Comparison of ENCODE assay signal across 8 cellular contexts in genomic region chr7:17371656-17372524, GRCh38.
DNase-seq lines count a peak whose midpoint lies in the region; ATAC-seq and TF ChIP-seq lines count a peak whose summit lies in the region.
"Had no signal": no experiment of that assay in that cellular context is flagged by ENCODE, and none has a peak within 500 bp of the region (broad histone marks: within the 10 kb centered on the region; RNA-seq: fewer than 3 reads in every experiment).

No MANE protein-coding gene starts in this region.

- H3K9me3 ChIP-seq in WERI-Rb-1 (ENCODE audit: severe bottlenecking) (no peaks in the 10 kb centered on the region), suprapubic skin (no peaks in the 10 kb centered on the region)

- TF ChIP-seq CTCF in WERI-Rb-1 (IDR thresholded peaks at IDR 0.05; ENCODE audit: low read depth, low read length) (no peak), suprapubic skin (IDR thresholded peaks at IDR 0.05) (no peak)

- ATAC-seq in HG02678 (IDR thresholded peaks at IDR 0.05; ENCODE audit: unreplicated experiment), result no peak

- DNase-seq in HPDE6-E6E7 (ENCODE audit: extremely low spot score) (peak; percentile 67), WERI-Rb-1 (peak; percentile 55), glomerular endothelial cell (ENCODE audit: extremely low read depth, low read depth, low spot score) (peak; percentile 84), suprapubic skin (ENCODE audit: low spot score in 2 of 2) (no peak), NCI-H2081 treated with DMSO at 0.1 percent for 48 hours (lab: John Stamatoyannopoulos, UW) (no peak), NCI-H510A (lab: John Stamatoyannopoulos, UW) (no peak)
- DNase-seq: immature natural killer cell had no signal

- no peak overlapping the region for H3K27ac ChIP-seq in WERI-Rb-1
- peak overlapping the region; percentile 80 for H3K27ac ChIP-seq in suprapubic skin

- H3K36me3 ChIP-seq in WERI-Rb-1 (no peaks in the 10 kb centered on the region), suprapubic skin (no peaks in the 10 kb centered on the region)

- no peak overlapping the region for H3K4me3 ChIP-seq in WERI-Rb-1 (ENCODE audit: low read depth, low read length)
- no peak overlapping the region for H3K4me3 ChIP-seq in suprapubic skin

- peaks cover 51% of the 10 kb centered on the region for H3K4me1 ChIP-seq in suprapubic skin

- H3K27me3 ChIP-seq in WERI-Rb-1 (ENCODE audit: insufficient read depth, low read depth, severe bottlenecking), result no peaks in the 10 kb centered on the region
- no peaks in the 10 kb centered on the region for H3K27me3 ChIP-seq in suprapubic skin

- 55% methylated on average over 3 of the region's 3 CpGs for WGBS in suprapubic skin

- TF ChIP-seq POLR2A in suprapubic skin (IDR thresholded peaks at IDR 0.05), result no peak

- TF ChIP-seq EP300 in suprapubic skin (IDR thresholded peaks at IDR 0.05), result no peak

Comparison
In these comparisons a context has a peak if more than half of its experiments do, and no peak if none do; other contexts are left out.
1. DNase-seq: peak in HPDE6-E6E7 (single experiment), WERI-Rb-1 (single experiment) and glomerular endothelial cell (single experiment); none in suprapubic skin (0 of 2), NCI-H2081 treated with DMSO at 0.1 percent for 48 hours (single experiment) and NCI-H510A (single experiment).